1 cellular context compared by ENCODE assay signal in the genomic region with DNA sequence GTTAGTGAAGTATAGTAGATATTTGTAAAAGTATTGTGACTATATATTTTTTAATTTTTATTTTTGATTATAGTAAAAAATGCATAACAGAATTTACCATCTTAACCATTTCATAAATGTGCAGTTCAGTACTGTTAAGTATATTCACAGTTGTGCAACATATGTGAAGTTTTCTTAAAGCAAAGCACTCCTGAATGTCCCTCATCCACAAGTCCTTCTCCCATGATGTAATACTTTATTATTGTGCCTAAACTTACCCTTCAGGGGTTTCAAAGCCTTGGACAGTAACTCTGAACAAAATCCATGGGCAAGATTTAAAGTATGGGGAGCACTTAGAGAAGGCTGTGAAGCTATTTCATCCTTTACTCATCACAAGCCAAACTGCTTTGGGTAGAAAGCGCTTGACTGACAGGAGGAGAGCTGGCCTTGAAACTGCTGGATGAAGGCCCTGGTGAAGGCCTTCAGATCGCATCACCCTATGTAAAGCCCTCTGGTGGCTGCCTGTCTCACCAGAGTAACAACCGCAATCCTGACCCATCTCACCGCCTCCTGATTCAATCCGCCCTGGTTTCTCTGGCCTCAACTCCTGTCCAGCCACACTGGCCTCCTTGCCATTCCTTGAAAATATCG.
TF ChIP-seq lines count a peak whose summit lies in the region.

No MANE protein-coding gene starts in this region.

TF ChIP-seq in K562, 482 proteins besides CTCF, POLR2A, EP300 and RAD21 (continued from another document):
- TF ChIP-seq, protein P1, sequence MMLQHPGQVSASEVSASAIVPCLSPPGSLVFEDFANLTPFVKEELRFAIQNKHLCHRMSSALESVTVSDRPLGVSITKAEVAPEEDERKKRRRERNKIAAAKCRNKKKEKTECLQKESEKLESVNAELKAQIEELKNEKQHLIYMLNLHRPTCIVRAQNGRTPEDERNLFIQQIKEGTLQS (IDR thresholded peaks at IDR 0.05), result peak; percentile 50; the same call in 1 of the 2 replicates
- TF ChIP-seq, protein P1 (CRISPR knock-in tag; conservative IDR thresholded peaks at IDR 0.05), result no peak
- peak in 1 of 2 experiments; percentile 46; a peak in 2 of 4 replicates for TF ChIP-seq RCOR1 (IDR thresholded peaks at IDR 0.05; ENCODE audit: borderline replicate concordance in 1 of 2, low read depth in 2 of 2, low read length in 2 of 2)
- TF ChIP-seq, protein P2, sequence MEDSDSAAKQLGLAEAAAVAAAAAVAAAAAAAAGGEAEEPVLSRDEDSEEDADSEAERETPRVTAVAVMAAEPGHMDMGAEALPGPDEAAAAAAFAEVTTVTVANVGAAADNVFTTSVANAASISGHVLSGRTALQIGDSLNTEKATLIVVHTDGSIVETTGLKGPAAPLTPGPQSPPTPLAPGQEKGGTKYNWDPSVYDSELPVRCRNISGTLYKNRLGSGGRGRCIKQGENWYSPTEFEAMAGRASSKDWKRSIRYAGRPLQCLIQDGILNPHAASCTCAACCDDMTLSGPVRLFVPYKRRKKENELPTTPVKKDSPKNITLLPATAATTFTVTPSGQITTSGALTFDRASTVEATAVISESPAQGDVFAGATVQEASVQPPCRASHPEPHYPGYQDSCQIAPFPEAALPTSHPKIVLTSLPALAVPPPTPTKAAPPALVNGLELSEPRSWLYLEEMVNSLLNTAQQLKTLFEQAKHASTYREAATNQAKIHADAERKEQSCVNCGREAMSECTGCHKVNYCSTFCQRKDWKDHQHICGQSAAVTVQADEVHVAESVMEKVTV (CRISPR knock-in tag; IDR thresholded peaks at IDR 0.05), result 0 out of 2 replicates have a peak, but pooled peaks have one; percentile 39
- 0 out of 2 replicates have a peak, but pooled peaks have one; percentile 13 for TF ChIP-seq CTBP1 (IDR thresholded peaks at IDR 0.05; ENCODE audit: borderline replicate concordance)
- TF ChIP-seq TRIM24 (IDR thresholded peaks at IDR 0.05), result no peak
- 0 out of 2 replicates have a peak, but pooled peaks have one; percentile 5 for TF ChIP-seq ZNF766 (CRISPR knock-in tag; conservative IDR thresholded peaks at IDR 0.05)
- TF ChIP-seq SMAD4 (CRISPR knock-in tag; conservative IDR thresholded peaks at IDR 0.05), result peak; percentile 78
- TF ChIP-seq, protein P3, sequence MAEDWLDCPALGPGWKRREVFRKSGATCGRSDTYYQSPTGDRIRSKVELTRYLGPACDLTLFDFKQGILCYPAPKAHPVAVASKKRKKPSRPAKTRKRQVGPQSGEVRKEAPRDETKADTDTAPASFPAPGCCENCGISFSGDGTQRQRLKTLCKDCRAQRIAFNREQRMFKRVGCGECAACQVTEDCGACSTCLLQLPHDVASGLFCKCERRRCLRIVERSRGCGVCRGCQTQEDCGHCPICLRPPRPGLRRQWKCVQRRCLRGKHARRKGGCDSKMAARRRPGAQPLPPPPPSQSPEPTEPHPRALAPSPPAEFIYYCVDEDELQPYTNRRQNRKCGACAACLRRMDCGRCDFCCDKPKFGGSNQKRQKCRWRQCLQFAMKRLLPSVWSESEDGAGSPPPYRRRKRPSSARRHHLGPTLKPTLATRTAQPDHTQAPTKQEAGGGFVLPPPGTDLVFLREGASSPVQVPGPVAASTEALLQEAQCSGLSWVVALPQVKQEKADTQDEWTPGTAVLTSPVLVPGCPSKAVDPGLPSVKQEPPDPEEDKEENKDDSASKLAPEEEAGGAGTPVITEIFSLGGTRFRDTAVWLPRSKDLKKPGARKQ (CRISPR knock-in tag; IDR thresholded peaks at IDR 0.05), result no peak
- no peak for TF ChIP-seq FOXJ2 (tag; IDR thresholded peaks at IDR 0.05)
- TF ChIP-seq, protein P4, sequence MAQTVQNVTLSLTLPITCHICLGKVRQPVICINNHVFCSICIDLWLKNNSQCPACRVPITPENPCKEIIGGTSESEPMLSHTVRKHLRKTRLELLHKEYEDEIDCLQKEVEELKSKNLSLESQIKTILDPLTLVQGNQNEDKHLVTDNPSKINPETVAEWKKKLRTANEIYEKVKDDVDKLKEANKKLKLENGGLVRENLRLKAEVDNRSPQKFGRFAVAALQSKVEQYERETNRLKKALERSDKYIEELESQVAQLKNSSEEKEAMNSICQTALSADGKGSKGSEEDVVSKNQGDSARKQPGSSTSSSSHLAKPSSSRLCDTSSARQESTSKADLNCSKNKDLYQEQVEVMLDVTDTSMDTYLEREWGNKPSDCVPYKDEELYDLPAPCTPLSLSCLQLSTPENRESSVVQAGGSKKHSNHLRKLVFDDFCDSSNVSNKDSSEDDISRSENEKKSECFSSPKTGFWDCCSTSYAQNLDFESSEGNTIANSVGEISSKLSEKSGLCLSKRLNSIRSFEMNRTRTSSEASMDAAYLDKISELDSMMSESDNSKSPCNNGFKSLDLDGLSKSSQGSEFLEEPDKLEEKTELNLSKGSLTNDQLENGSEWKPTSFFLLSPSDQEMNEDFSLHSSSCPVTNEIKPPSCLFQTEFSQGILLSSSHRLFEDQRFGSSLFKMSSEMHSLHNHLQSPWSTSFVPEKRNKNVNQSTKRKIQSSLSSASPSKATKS (CRISPR knock-in tag; IDR thresholded peaks at IDR 0.05), result no peak
- 0 out of 2 replicates have a peak, but pooled peaks have one; percentile 25 for TF ChIP-seq EP400 (IDR thresholded peaks at IDR 0.05)
- TF ChIP-seq, protein P5, sequence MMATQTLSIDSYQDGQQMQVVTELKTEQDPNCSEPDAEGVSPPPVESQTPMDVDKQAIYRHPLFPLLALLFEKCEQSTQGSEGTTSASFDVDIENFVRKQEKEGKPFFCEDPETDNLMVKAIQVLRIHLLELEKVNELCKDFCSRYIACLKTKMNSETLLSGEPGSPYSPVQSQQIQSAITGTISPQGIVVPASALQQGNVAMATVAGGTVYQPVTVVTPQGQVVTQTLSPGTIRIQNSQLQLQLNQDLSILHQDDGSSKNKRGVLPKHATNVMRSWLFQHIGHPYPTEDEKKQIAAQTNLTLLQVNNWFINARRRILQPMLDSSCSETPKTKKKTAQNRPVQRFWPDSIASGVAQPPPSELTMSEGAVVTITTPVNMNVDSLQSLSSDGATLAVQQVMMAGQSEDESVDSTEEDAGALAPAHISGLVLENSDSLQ (IDR thresholded peaks at IDR 0.05), result peak; percentile 90
- TF ChIP-seq DMBX1 (CRISPR knock-in tag; IDR thresholded peaks at IDR 0.05; ENCODE audit: borderline replicate concordance), result peak; percentile 74
